ENCODE assay signal across 10 cellular contexts in the genomic region with DNA sequence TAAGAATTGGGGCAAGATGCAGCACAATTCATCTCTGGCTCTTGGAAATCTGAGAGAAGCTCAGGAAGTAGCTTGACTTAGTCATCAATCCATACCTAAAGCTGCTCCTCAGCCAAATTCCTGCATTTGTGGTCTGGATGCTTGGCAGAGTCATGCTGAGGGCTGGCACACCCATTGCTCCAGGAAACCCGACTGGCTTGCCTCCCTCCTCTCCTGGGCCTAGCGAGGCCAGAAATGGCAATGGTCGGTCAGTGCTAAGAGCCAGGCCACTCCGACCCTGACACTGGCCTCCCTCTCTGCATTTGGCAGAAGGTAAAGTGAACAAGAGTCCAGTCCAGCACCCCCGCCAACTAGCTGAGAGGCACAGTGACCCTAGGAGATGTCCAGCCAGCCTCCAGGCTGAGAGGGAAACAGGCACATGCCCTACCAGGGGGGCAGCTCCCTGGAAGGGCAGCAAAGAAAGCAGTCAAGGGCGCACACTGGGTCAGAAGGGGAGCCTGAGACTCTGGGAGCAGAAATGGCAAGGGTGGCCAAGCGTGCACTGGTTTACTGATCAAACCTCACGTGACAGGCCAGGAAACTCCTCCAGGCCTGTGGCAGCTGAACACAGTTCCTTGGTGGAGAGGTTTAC. TPM values are rescaled to one million over a fixed set of nuclear protein-coding genes. Genes with fewer than 3 reads are reported as not detected.
DNase-seq lines count a peak whose midpoint lies in the region; ATAC-seq and TF ChIP-seq lines count a peak whose summit lies in the region.
"Had no signal": no experiment of that assay in that cellular context is flagged by ENCODE, and none has a peak within 500 bp of the region (broad histone marks: within the 10 kb centered on the region; RNA-seq: fewer than 3 reads in every experiment).

No MANE protein-coding gene starts in this region.

- no peaks in the 10 kb centered on the region for H3K9me3 ChIP-seq in AG04450 (ENCODE audit: control insufficient read depth, insufficient read depth, low read length)
- no peaks in the 10 kb centered on the region for H3K9me3 ChIP-seq in HUES6 (ENCODE audit: control insufficient read depth, insufficient read depth, low read depth, low read length)
- H3K9me3 ChIP-seq in lower lobe of right lung: no peaks in the 10 kb centered on the region

- POLR2A ChIA-PET in AG04450 (lab: Yijun Ruan, JAX): interaction anchor here (0.9 to 3.4 kb wide), 3 partner anchors 9 to 12 kb away, joined by 3 to 28 read pairs (median 24); a partner anchor contains a TSS

- H3K4me3 ChIP-seq in AG04450 (ENCODE audit: low read depth, low read length) (no peak overlapping the region), HUES6 (ENCODE audit: low read depth, low read length) (no peak overlapping the region), cardiac fibroblast (replicated peaks in 1 of 2; ENCODE audit: low read depth in 2 of 2, low read length in 2 of 2) (no peak overlapping the region), lower lobe of right lung (no peak overlapping the region)

- peaks cover 13% of the 10 kb centered on the region; the same call in 1 of the 2 replicates for H3K4me1 ChIP-seq in HUES6 (ENCODE audit: control insufficient read depth, insufficient read depth, low read length)
- H3K4me1 ChIP-seq in lower lobe of right lung: peaks cover 25% of the 10 kb centered on the region

- CTCF ChIA-PET in AG04450 (lab: Charles Lee): no interaction called here

- no peak for TF ChIP-seq CTCF in AG04450 (IDR thresholded peaks at IDR 0.05; ENCODE audit: low read depth, low read length)
- no peak for TF ChIP-seq CTCF in cardiac fibroblast (IDR thresholded peaks at IDR 0.05; ENCODE audit: low read depth, low read length)
- TF ChIP-seq CTCF in lower lobe of right lung (IDR thresholded peaks at IDR 0.05): no peak

- H3K36me3 ChIP-seq in HUES6 (ENCODE audit: control insufficient read depth, insufficient read depth, low read length) (peaks cover 97% of the 10 kb centered on the region), lower lobe of right lung (peaks cover 100% of the 10 kb centered on the region)

- H3K27ac ChIP-seq in AG04450 (ENCODE audit: low read depth, low read length) (peak overlapping the region; percentile 89), HUES6 (ENCODE audit: low read depth, low read length) (0 out of 2 replicates have a peak overlapping the region, but pooled peaks have one; percentile 34), lower lobe of right lung (peak overlapping the region; percentile 16)

- peak; percentile 75 for DNase-seq in AG04450 (ENCODE audit: low read depth, low spot score)
- DNase-seq in cardiac fibroblast (ENCODE audit: low read depth in 2 of 2): peak; percentile 92 to 93
- no peak for DNase-seq in lower lobe of right lung
- DNase-seq in T-helper 2 cell: no peak
- DNase-seq in activated CD4-positive, alpha-beta T cell treated with anti-CD3 and anti-CD28 coated beads, Interleukin-2, amount 50 U/mL, for 48 hours: no peak

- no peaks in the 10 kb centered on the region for H3K27me3 ChIP-seq in AG04450 (ENCODE audit: control insufficient read depth, insufficient read depth, low read length)
- H3K27me3 ChIP-seq in HUES6 (ENCODE audit: control insufficient read depth, insufficient read depth, low read length): no peaks in the 10 kb centered on the region
- no peaks in the 10 kb centered on the region for H3K27me3 ChIP-seq in lower lobe of right lung (ENCODE audit: low read depth)

- intact Hi-C loops in lower lobe of right lung (cut with DNase I): no loop called here

- ATAC-seq in lower lobe of right lung (peak in 1 of 2 donors; percentile 4), GM19324 (IDR thresholded peaks at IDR 0.05; ENCODE audit: low FRiP score, unreplicated experiment) (no peak), GM21786 (IDR thresholded peaks at IDR 0.05; ENCODE audit: unreplicated experiment) (no peak)

- peak overlapping the region; percentile 30 for H3K9ac ChIP-seq in HUES6 (ENCODE audit: low read length)

RNA-seq across cellular contexts. Expression of a gene that starts 10.0 kb away (rescaled TPM):
- 84.7 and 97.7 TPM in 2 replicates for polyA plus RNA-seq in AG04450 (2011; rRNA removed)
- polyA minus RNA-seq in AG04450 (2011; rRNA and poly(A)+ RNA removed): 75.2 and 89.7 TPM in 2 replicates
- 54.7 TPM for total RNA-seq in lower lobe of right lung

RNA-seq across cellular contexts. Expression of a gene that starts 11.8 kb away (rescaled TPM):
- polyA plus RNA-seq in AG04450 (2011; rRNA removed): 51.2 and 64.7 TPM in 2 replicates
- 64.2 and 108 TPM in 2 replicates for polyA minus RNA-seq in AG04450 (2011; rRNA and poly(A)+ RNA removed)
- total RNA-seq in lower lobe of right lung: 56.1 TPM

RNA-seq across cellular contexts. Expression of a gene that starts 12.1 kb away (rescaled TPM):
- 43.5 and 67.1 TPM in 2 replicates for polyA plus RNA-seq in AG04450 (2011; rRNA removed)
- 15.1 and 15.6 TPM in 2 replicates for polyA minus RNA-seq in AG04450 (2011; rRNA and poly(A)+ RNA removed)
- 33.2 TPM for total RNA-seq in lower lobe of right lung

RNA-seq across cellular contexts. Expression of a gene that starts 17.6 kb away (rescaled TPM):
- polyA plus RNA-seq in AG04450 (2011; rRNA removed): not detected in 2 replicates
- polyA minus RNA-seq in AG04450 (2011; rRNA and poly(A)+ RNA removed): not detected in 2 replicates
- total RNA-seq in lower lobe of right lung: not detected
- total RNA-seq: cerebellum, mononuclear cell had no signal

RNA-seq across cellular contexts. Expression of a gene that starts 22.7 kb away (rescaled TPM):
- polyA plus RNA-seq in AG04450 (2011; rRNA removed): 0.53 and 1.3 TPM in 2 replicates
- polyA minus RNA-seq in AG04450 (2011; rRNA and poly(A)+ RNA removed): 0.56 and 2.5 TPM in 2 replicates
- total RNA-seq in lower lobe of right lung: 1.3 TPM
- total RNA-seq: mononuclear cell had no signal

Comparison
In these comparisons a context has a peak if more than half of its experiments do, and no peak if none do; other contexts are left out.
1. DNase-seq: peak in AG04450 (single experiment) and cardiac fibroblast (2 of 2); none in lower lobe of right lung (single experiment), T-helper 2 cell (0 of 5) and activated CD4-positive, alpha-beta T cell treated with anti-CD3 and anti-CD28 coated beads, Interleukin-2, amount 50 U/mL, for 48 hours (0 of 2).
2. H3K27ac ChIP-seq: peak in every context shown above with its lines; median percentile 89 in AG04450; 34 in HUES6; 16 in lower lobe of right lung.